In the genomic region with DNA sequence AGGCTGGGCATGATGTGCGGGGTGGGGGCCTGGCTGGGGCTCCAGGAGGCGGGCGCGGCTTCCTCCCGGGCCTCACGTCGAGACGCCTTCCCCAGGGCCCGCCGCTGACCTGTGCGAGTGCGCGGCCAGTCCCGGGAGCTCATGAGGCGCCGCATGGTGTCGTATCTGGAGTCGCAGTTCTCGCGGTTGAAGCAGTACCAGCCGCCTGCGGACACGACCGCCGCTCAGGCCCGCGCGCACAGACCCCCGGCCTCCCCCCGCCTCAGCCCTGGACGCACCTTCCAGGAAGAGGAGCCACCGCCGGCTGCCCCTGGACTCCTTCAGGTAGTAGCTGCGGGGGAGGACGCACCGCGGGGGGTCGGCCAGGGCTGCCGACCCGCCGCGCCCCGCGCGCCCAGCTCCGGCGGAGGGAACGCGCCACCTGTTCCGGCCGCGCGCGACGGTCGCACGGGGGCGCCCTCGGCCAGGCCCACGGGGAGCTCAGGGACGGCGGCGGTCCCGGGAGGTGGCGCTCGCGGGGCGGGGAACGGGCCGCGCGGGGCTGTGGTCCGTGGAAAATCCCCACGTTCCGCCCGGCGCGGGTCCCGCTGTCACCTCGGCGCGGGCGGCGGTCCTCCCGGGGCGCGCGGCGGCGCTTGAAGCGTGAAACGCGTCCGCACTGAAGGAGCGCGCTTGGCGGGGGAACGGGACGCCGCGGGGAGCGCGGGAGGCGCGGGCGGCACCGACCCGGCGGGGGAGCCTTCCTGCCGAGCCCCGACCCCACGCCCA, we compare ENCODE assay signal across 8 cellular contexts. TPM values are rescaled to one million over a fixed set of nuclear protein-coding genes. Genes with fewer than 3 reads are reported as not detected.
DNase-seq lines count a peak whose midpoint lies in the region; ATAC-seq, FAIRE-seq and TF ChIP-seq lines count a peak whose summit lies in the region.

No MANE protein-coding gene starts in this region.

- TF ChIP-seq CTCF in AG09319 (IDR thresholded peaks at IDR 0.05; ENCODE audit: low read depth, low read length) (peak; percentile 47), epithelial cell of proximal tubule (conservative IDR thresholded peaks at IDR 0.05; ENCODE audit: low read depth, low read length) (peak; percentile 62), natural killer cell (IDR thresholded peaks at IDR 0.05) (peak; percentile 87)

- no peak overlapping the region for H3K4me3 ChIP-seq in epithelial cell of proximal tubule (ENCODE audit: low read depth, low read length)

- H3K4me3 Mint-ChIP-seq in natural killer cell: peak overlapping the region; percentile 68

- FAIRE-seq in GM19239 (lab: Jason Lieb, UNC): no peak

- H3K9me3 Mint-ChIP-seq in natural killer cell: no peaks in the 10 kb centered on the region

- no peaks in the 10 kb centered on the region for H3K36me3 Mint-ChIP-seq in natural killer cell

- ATAC-seq in natural killer cell: peak; percentile 95 to 96 (median 96)

- intact Hi-C loops in natural killer cell (cut with micrococcal nuclease): loop anchor here (1.0 to 5.0 kb wide), 2 partner anchors 78 to 195 kb away; a partner anchor contains a TSS

- no peaks in the 10 kb centered on the region for H3K4me1 Mint-ChIP-seq in natural killer cell

- no peak overlapping the region for H3K27ac Mint-ChIP-seq in natural killer cell

- DNase-seq in AG09319 (ENCODE audit: extremely low read depth, low read depth): no peak
- peak; percentile 88 for DNase-seq in GM19239 (ENCODE audit: insufficient read length, low spot score)
- DNase-seq in NCI-H460 (ENCODE audit: extremely low read depth, low read depth): peak; percentile 42
- DNase-seq in activated CD8-positive, alpha-beta memory T cell treated with anti-CD3 and anti-CD28 coated beads, Interleukin-2, amount 50 U/mL, for 1 hour (ENCODE audit: extremely low read depth): peak; percentile 43
- DNase-seq in epithelial cell of proximal tubule (ENCODE audit: low read depth): no peak
- peak; percentile 84 for DNase-seq in natural killer cell
- DNase-seq in stimulated activated naive CD4-positive, alpha-beta T cell (lab: John Stamatoyannopoulos, UW): peak; percentile 58 to 88 (median 80)
- DNase-seq in dedifferentiated amniotic fluid mesenchymal stem cell (ENCODE audit: extremely low spot score): no peak

- peaks cover 19 to 28% of the 10 kb centered on the region in 2 donors for H3K27me3 Mint-ChIP-seq in natural killer cell (ENCODE audit: low read depth in 2 of 2)

RNA-seq across cellular contexts. Expression of a gene that starts 1.4 kb away (rescaled TPM):
- 0.15 TPM in 1 of 2 replicates, not detected in the other for total RNA-seq in NCI-H460 (2014; rRNA removed; shearing (Covaris generic))
- polyA plus RNA-seq in NCI-H460 (2014; cell fraction: nucleus; rRNA removed): 0.04 TPM in 1 of 2 replicates, not detected in the other
- total RNA-seq in epithelial cell of proximal tubule: not detected in 2 replicates
- total RNA-seq in natural killer cell: not detected

RNA-seq across cellular contexts. Expression of a gene that starts 12.5 kb away (rescaled TPM):
- not detected in 2 replicates for total RNA-seq in NCI-H460 (2014; rRNA removed; shearing (Covaris generic))
- polyA plus RNA-seq in NCI-H460 (2014; cell fraction: nucleus; rRNA removed): not detected in 2 replicates
- not detected in 2 replicates for total RNA-seq in epithelial cell of proximal tubule
- not detected for total RNA-seq in natural killer cell

RNA-seq across cellular contexts. Expression of a gene that starts 17.9 kb away (rescaled TPM):
- total RNA-seq in NCI-H460 (2014; rRNA removed; shearing (Covaris generic)): 20.5 and 21.1 TPM in 2 replicates
- 55.3 and 74.1 TPM in 2 replicates for polyA plus RNA-seq in NCI-H460 (2014; cell fraction: nucleus; rRNA removed)
- total RNA-seq in epithelial cell of proximal tubule (20.1 and 22.7 TPM in 2 replicates), natural killer cell (10 to 100 TPM; 29.7 to 43.5 (median 40.8) TPM)

RNA-seq across cellular contexts. Expression of a gene that starts 22.4 kb away (rescaled TPM):
- total RNA-seq in NCI-H460 (2014; rRNA removed; shearing (Covaris generic)): 210 and 242 TPM in 2 replicates
- polyA plus RNA-seq in NCI-H460 (2014; cell fraction: nucleus; rRNA removed): 588 and 605 TPM in 2 replicates
- total RNA-seq in epithelial cell of proximal tubule (54.3 and 109 TPM in 2 replicates), natural killer cell (1 to 10 TPM in 1 of 3 donors, not detected in 2; 3.4 TPM)

RNA-seq across cellular contexts. Expression of a gene that starts 32.0 kb away (rescaled TPM):
- total RNA-seq in NCI-H460 (2014; rRNA removed; shearing (Covaris generic)): 62.5 and 64.3 TPM in 2 replicates
- 138 and 168 TPM in 2 replicates for polyA plus RNA-seq in NCI-H460 (2014; cell fraction: nucleus; rRNA removed)
- total RNA-seq in epithelial cell of proximal tubule: 16.1 and 18.5 TPM in 2 replicates
- 10 to 100 TPM; 11.9 to 14.6 (median 13.2) TPM for total RNA-seq in natural killer cell

Comparison
In these comparisons a context has a peak if more than half of its experiments do, and no peak if none do; other contexts are left out.
1. DNase-seq: peak in GM19239 (single experiment), NCI-H460 (single experiment), activated CD8-positive, alpha-beta memory T cell treated with anti-CD3 and anti-CD28 coated beads, Interleukin-2, amount 50 U/mL, for 1 hour (single experiment), natural killer cell (single experiment) and stimulated activated naive CD4-positive, alpha-beta T cell (6 of 6); none in AG09319 (single experiment), epithelial cell of proximal tubule (single experiment) and dedifferentiated amniotic fluid mesenchymal stem cell (single experiment).
2. Peak in every context shown above with its lines, with median percentiles within 50 percentile points of each other: CTCF ChIP-seq.